Comparison of ENCODE assay signal across 6 cellular contexts in the genomic region with DNA sequence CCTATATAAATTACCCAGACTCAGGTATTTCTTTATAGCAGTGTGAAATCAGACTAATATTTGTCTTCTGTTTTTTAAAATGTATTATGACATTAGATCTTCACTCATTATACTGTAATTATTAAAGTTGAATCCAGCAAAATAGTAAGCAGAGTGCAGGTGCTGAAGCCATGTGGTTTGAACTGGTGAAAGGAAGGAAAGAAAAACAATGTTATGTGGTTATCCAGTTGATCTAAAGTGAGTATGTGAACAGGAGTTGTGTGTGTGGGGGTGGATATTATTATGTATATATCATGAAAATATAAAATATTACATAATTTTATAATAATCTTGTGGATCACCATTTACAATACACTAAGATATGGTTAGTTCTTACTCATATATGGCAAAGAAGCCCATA.
"Had no signal": no experiment of that assay in that cellular context is flagged by ENCODE, and none has a peak within 500 bp of the region (broad histone marks: within the 10 kb centered on the region; RNA-seq: fewer than 3 reads in every experiment).

No MANE protein-coding gene starts in this region.

- H3K4me3 ChIP-seq: GM23338, K562 had no signal

- H3K27ac ChIP-seq: KMS-11 had no signal

- H3K4me2 ChIP-seq: GM23338, KMS-11 had no signal

- ATAC-seq: GM23338, K562 had no signal

- H3K9ac ChIP-seq: KMS-11 had no signal

- DNase-seq: H9, HCEC 1CT, IMR-90 had no signal
